11 cellular contexts compared by ENCODE assay signal in genomic region chr1:12177156-12177998, GRCh38. TPM values are rescaled to one million over a fixed set of nuclear protein-coding genes. Genes with fewer than 3 reads are reported as not detected.
DNase-seq lines count a peak whose midpoint lies in the region; ATAC-seq, FAIRE-seq and TF ChIP-seq lines count a peak whose summit lies in the region.
"Had no signal": no experiment of that assay in that cellular context is flagged by ENCODE, and none has a peak within 500 bp of the region (broad histone marks: within the 10 kb centered on the region; RNA-seq: fewer than 3 reads in every experiment).

No MANE protein-coding gene starts in this region.

- H3K36me3 Mint-ChIP-seq in activated CD8-positive, alpha-beta memory T cell treated with anti-CD3 and anti-CD28 coated beads, Interleukin-2, amount 10 ng/mL, durations not matched to agents 7 days and 5 days: peaks cover 50% of the 10 kb centered on the region
- peaks cover 74% of the 10 kb centered on the region for H3K36me3 Mint-ChIP-seq in activated CD8-positive, alpha-beta T cell treated with anti-CD3 and anti-CD28 coated beads, Interleukin-2, amount 10 ng/mL, durations not matched to agents 7 days and 5 days (ENCODE audit: low read depth)

- peak overlapping the region in 1 of 5 donors; percentile 44 for H3K9ac ChIP-seq in subcutaneous abdominal adipose tissue (ENCODE audit: low read length in 5 of 5)

- H3K4me3 Mint-ChIP-seq in activated CD8-positive, alpha-beta memory T cell treated with anti-CD3 and anti-CD28 coated beads, Interleukin-2, amount 10 ng/mL, durations not matched to agents 7 days and 5 days: peak overlapping the region; percentile 60
- H3K4me3 Mint-ChIP-seq in activated CD8-positive, alpha-beta T cell treated with anti-CD3 and anti-CD28 coated beads, Interleukin-2, amount 10 ng/mL, durations not matched to agents 7 days and 5 days: peak overlapping the region; percentile 75

- H3K27ac ChIP-seq in right cardiac atrium (ENCODE audit: low read length) (peak overlapping the region; percentile 48), subcutaneous abdominal adipose tissue (ENCODE audit: low read depth, low read length) (peak overlapping the region; percentile 93)
- H3K27ac ChIP-seq: prostate gland had no signal

- peak overlapping the region; percentile 99 for H3K27ac Mint-ChIP-seq in activated CD8-positive, alpha-beta memory T cell treated with anti-CD3 and anti-CD28 coated beads, Interleukin-2, amount 10 ng/mL, durations not matched to agents 7 days and 5 days
- H3K27ac Mint-ChIP-seq in activated CD8-positive, alpha-beta T cell treated with anti-CD3 and anti-CD28 coated beads, Interleukin-2, amount 10 ng/mL, durations not matched to agents 7 days and 5 days: peak overlapping the region; percentile 100

- no peak for DNase-seq in activated CD8-positive, alpha-beta memory T cell treated with anti-CD3 and anti-CD28 coated beads, Interleukin-2, amount 10 ng/mL, durations not matched to agents 7 days and 5 days
- DNase-seq in activated CD8-positive, alpha-beta memory T cell treated with anti-CD3 and anti-CD28 coated beads for 24 hours: no peak
- peak; percentile 51 for DNase-seq in activated CD8-positive, alpha-beta T cell treated with anti-CD3 and anti-CD28 coated beads, Interleukin-2, amount 10 ng/mL, durations not matched to agents 7 days and 5 days
- DNase-seq in right cardiac atrium (no peak), GM12892 (ENCODE audit: insufficient read length) (no peak)
- DNase-seq: NCI-H446 treated with DMSO at 0.1 percent for 48 hours had no signal

- H3K27me3 Mint-ChIP-seq in activated CD8-positive, alpha-beta memory T cell treated with anti-CD3 and anti-CD28 coated beads, Interleukin-2, amount 10 ng/mL, durations not matched to agents 7 days and 5 days: no peaks in the 10 kb centered on the region
- H3K27me3 Mint-ChIP-seq in activated CD8-positive, alpha-beta T cell treated with anti-CD3 and anti-CD28 coated beads, Interleukin-2, amount 10 ng/mL, durations not matched to agents 7 days and 5 days (ENCODE audit: low read depth): no peaks in the 10 kb centered on the region

- H3K36me3 ChIP-seq in subcutaneous abdominal adipose tissue (ENCODE audit: control insufficient read depth in 5 of 5, insufficient read depth in 5 of 5, low read length in 5 of 5): peaks cover 0 to 9% (median 5%) of the 10 kb centered on the region in 5 donors
- H3K36me3 ChIP-seq: prostate gland had no signal

- no peak for FAIRE-seq in GM12892 (lab: Jason Lieb, UNC)
- FAIRE-seq: keratinocyte had no signal

- POLR2A ChIA-PET in activated CD8-positive, alpha-beta T cell treated with anti-CD3 and anti-CD28 coated beads, Interleukin-2, amount 10 ng/mL, durations not matched to agents 7 days and 5 days (lab: Charles Lee): interaction anchor here (0.7 to 3.8 kb wide), 11 partner anchors 9 to 269 kb away, joined by 3 to 46 read pairs (median 4); partner anchors contain the start of gene TNFRSF1B

- H3K9me3 Mint-ChIP-seq in activated CD8-positive, alpha-beta memory T cell treated with anti-CD3 and anti-CD28 coated beads, Interleukin-2, amount 10 ng/mL, durations not matched to agents 7 days and 5 days (ENCODE audit: low read depth): no peaks in the 10 kb centered on the region
- H3K9me3 Mint-ChIP-seq in activated CD8-positive, alpha-beta T cell treated with anti-CD3 and anti-CD28 coated beads, Interleukin-2, amount 10 ng/mL, durations not matched to agents 7 days and 5 days (ENCODE audit: insufficient read depth): no peaks in the 10 kb centered on the region

- H3K27me3 ChIP-seq in right cardiac atrium (ENCODE audit: control insufficient read depth, insufficient read depth) (no peaks in the 10 kb centered on the region), subcutaneous abdominal adipose tissue (ENCODE audit: control insufficient read depth in 5 of 5, insufficient read depth in 4 of 5, low read length in 5 of 5) (peaks cover 0 to 4% (median 0%) of the 10 kb centered on the region in 5 donors)

- H3K4me1 ChIP-seq in right cardiac atrium (ENCODE audit: control insufficient read depth, insufficient read depth, low read length) (peaks cover 22% of the 10 kb centered on the region), subcutaneous abdominal adipose tissue (ENCODE audit: control insufficient read depth in 5 of 5, insufficient read depth in 5 of 5, low read length in 5 of 5) (peaks cover 14 to 99% (median 90%) of the 10 kb centered on the region in 5 donors)
- H3K4me1 ChIP-seq: prostate gland had no signal

- no peaks in the 10 kb centered on the region for H3K9me3 ChIP-seq in right cardiac atrium (ENCODE audit: control insufficient read depth, low read length)
- no peaks in the 10 kb centered on the region for H3K9me3 ChIP-seq in subcutaneous abdominal adipose tissue (ENCODE audit: control insufficient read depth in 5 of 5, low read length in 5 of 5)
- H3K9me3 ChIP-seq: prostate gland had no signal

- 77% methylated on average over 24 of the region's 24 CpGs for WGBS in right cardiac atrium

- intact Hi-C loops in right cardiac atrium (cut with DNase I): no loop called here

- no peak for ATAC-seq in activated CD8-positive, alpha-beta memory T cell treated with anti-CD3 and anti-CD28 coated beads, Interleukin-2, amount 10 ng/mL, durations not matched to agents 7 days and 5 days
- ATAC-seq in activated CD8-positive, alpha-beta T cell treated with anti-CD3 and anti-CD28 coated beads, Interleukin-2, amount 10 ng/mL, durations not matched to agents 7 days and 5 days: peak; percentile 2
- ATAC-seq in right cardiac atrium (no peak), GM19397 (IDR thresholded peaks at IDR 0.05; ENCODE audit: unreplicated experiment) (no peak), HG03139 (IDR thresholded peaks at IDR 0.05; ENCODE audit: unreplicated experiment) (no peak)

- peaks cover 89% of the 10 kb centered on the region for H3K4me1 Mint-ChIP-seq in activated CD8-positive, alpha-beta memory T cell treated with anti-CD3 and anti-CD28 coated beads, Interleukin-2, amount 10 ng/mL, durations not matched to agents 7 days and 5 days
- H3K4me1 Mint-ChIP-seq in activated CD8-positive, alpha-beta T cell treated with anti-CD3 and anti-CD28 coated beads, Interleukin-2, amount 10 ng/mL, durations not matched to agents 7 days and 5 days (ENCODE audit: low read depth): peaks cover 97% of the 10 kb centered on the region

- H3K4me3 ChIP-seq in right cardiac atrium (ENCODE audit: low read length): no peak overlapping the region
- H3K4me3 ChIP-seq in subcutaneous abdominal adipose tissue (ENCODE audit: low read depth in 1 of 5, low read length in 5 of 5): peak overlapping the region in 4 of 5 donors; percentile 2 to 15 (median 7)
- H3K4me3 ChIP-seq: prostate gland had no signal

- no peak for TF ChIP-seq POLR2A in GM12892 (IDR thresholded peaks at IDR 0.05; ENCODE audit: low read depth, low read length)

- CTCF ChIA-PET in activated CD8-positive, alpha-beta memory T cell treated with anti-CD3 and anti-CD28 coated beads, Interleukin-2, amount 10 ng/mL, durations not matched to agents 7 days and 5 days (lab: Charles Lee): interaction anchor here (0.8 to 8.2 kb wide), 13 partner anchors 9 to 110 kb away, joined by 3 to 104 read pairs (median 5); partner anchors contain the start of gene TNFRSF1B
- CTCF ChIA-PET in activated CD8-positive, alpha-beta T cell treated with anti-CD3 and anti-CD28 coated beads, Interleukin-2, amount 10 ng/mL, durations not matched to agents 7 days and 5 days (lab: Charles Lee): interaction anchor here (0.6 to 8.0 kb wide), 21 partner anchors 9 to 106 kb away, joined by 3 to 118 read pairs (median 6); partner anchors contain the start of gene TNFRSF1B

RNA-seq across cellular contexts. Expression of gene TNFRSF1B, which starts 10.6 kb away (rescaled TPM):
- total RNA-seq in activated CD8-positive, alpha-beta memory T cell treated with anti-CD3 and anti-CD28 coated beads, Interleukin-2, amount 10 ng/mL, durations not matched to agents 7 days and 5 days: 100 to 1,000 TPM; 294 to 370 TPM
- 100 to 1,000 TPM; 274 to 284 TPM for total RNA-seq in activated CD8-positive, alpha-beta T cell treated with anti-CD3 and anti-CD28 coated beads, Interleukin-2, amount 10 ng/mL, durations not matched to agents 7 days and 5 days
- 10 to 100 TPM; 17.9 to 25.4 (median 20.8) TPM for total RNA-seq in right cardiac atrium
- polyA plus RNA-seq in right cardiac atrium: 11.6 TPM
- polyA plus RNA-seq in GM12892 (2012; ENCODE audit: missing spikeins): 24.1 TPM

RNA-seq across cellular contexts. Expression of gene VPS13D, which starts 52.5 kb away (rescaled TPM):
- total RNA-seq in activated CD8-positive, alpha-beta memory T cell treated with anti-CD3 and anti-CD28 coated beads, Interleukin-2, amount 10 ng/mL, durations not matched to agents 7 days and 5 days: 10 to 100 TPM; 34.6 to 38.3 TPM
- total RNA-seq in activated CD8-positive, alpha-beta T cell treated with anti-CD3 and anti-CD28 coated beads, Interleukin-2, amount 10 ng/mL, durations not matched to agents 7 days and 5 days: 10 to 100 TPM; 32.5 to 39.9 TPM
- 10 to 100 TPM; 45.9 to 56.4 (median 55.2) TPM for total RNA-seq in right cardiac atrium
- 25.8 TPM for polyA plus RNA-seq in right cardiac atrium
- 6.5 TPM for polyA plus RNA-seq in GM12892 (2012; ENCODE audit: missing spikeins)

Comparison
In these comparisons a context has a peak if more than half of its experiments do, and no peak if none do; other contexts are left out.
1. RNA of gene TNFRSF1B, which starts 10.6 kb away (total RNA-seq): 294 to 370 TPM in activated CD8-positive, alpha-beta memory T cell treated with anti-CD3 and anti-CD28 coated beads, Interleukin-2, amount 10 ng/mL, durations not matched to agents 7 days and 5 days and 274 to 284 TPM in activated CD8-positive, alpha-beta T cell treated with anti-CD3 and anti-CD28 coated beads, Interleukin-2, amount 10 ng/mL, durations not matched to agents 7 days and 5 days; 17.9 to 25.4 TPM in right cardiac atrium; every median in the first group is over 10 times any median in the second.